In the genomic region with DNA sequence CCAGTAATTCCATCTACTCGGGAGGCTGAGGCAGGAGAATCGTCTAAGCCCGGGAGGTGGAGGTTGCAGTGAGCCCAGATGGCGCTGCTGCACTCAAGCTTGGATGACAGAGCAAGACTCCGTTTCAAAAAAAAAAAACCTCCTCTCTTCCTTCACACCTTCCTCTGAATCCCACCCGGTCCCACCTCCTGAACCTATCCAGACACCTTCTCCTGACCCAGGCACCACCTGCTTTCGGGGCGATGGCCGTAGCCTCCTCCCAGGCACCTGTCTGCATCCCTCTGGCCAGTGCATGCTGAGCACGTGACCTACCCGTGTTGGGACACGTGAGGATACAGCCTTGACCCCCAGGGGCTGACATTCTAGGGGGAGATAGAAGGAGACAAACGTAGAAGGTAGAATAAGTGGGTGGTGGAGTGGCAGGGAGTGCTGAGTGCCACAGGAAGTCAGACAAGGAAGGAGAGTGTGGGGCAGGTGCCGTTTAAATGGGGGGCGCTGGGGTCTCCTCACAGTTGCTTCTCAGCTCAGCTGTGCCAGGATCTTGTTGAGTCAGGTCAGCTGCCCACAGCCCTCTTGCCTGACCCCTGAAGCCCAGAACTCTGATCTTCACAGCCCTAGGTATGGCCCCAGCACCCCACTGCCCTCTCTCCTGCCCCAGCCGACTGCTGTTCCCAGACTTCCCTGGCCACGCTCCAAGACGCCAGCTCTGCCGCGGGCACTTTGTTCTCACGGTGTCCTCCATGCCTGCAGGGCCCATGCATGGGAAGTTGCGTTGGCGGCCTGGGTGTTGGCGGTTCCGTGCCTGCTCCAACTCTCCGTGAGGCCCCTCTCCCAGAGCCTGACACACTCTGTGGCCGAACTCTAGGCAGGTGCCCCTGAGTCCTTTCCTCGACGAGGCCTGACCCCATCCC, we compare ENCODE assay signal across 16 cellular contexts. TPM values are rescaled to one million over a fixed set of nuclear protein-coding genes. Genes with fewer than 3 reads are reported as not detected.
DNase-seq lines count a peak whose midpoint lies in the region; ATAC-seq and TF ChIP-seq lines count a peak whose summit lies in the region.
"Had no signal": no experiment of that assay in that cellular context is flagged by ENCODE, and none has a peak within 500 bp of the region (broad histone marks: within the 10 kb centered on the region; RNA-seq: fewer than 3 reads in every experiment).

No MANE protein-coding gene starts in this region.

- H3K36me3 Mint-ChIP-seq in nephron (ENCODE audit: low read depth), result no peaks in the 10 kb centered on the region

- H4K20me1 ChIP-seq in BLaER1, result peaks cover 25% of the 10 kb centered on the region; the same call in 1 of the 2 replicates

- H3K4me3 Mint-ChIP-seq in nephron, result peak overlapping the region in 1 of 3 experiments; percentile 28

- no peak overlapping the region for H3K9ac ChIP-seq in BLaER1

- H3K27me3 ChIP-seq in BLaER1, result peaks cover 27% of the 10 kb centered on the region
- peaks cover 31% of the 10 kb centered on the region for H3K27me3 ChIP-seq in adrenal gland

- H3K36me3 ChIP-seq in BLaER1, result no peaks in the 10 kb centered on the region
- H3K36me3 ChIP-seq in adrenal gland (replicated peaks in 1 of 2), result no peaks in the 10 kb centered on the region
- H3K36me3 ChIP-seq: esophagus squamous epithelium had no signal

- peak overlapping the region; percentile 42 for H3K4me2 ChIP-seq in BLaER1

- no peak overlapping the region for H3K27ac ChIP-seq in BLaER1
- no peak overlapping the region for H3K27ac ChIP-seq in adrenal gland
- H3K27ac ChIP-seq: esophagus squamous epithelium had no signal

- 60 to 67% (median 64%) methylated on average over 18 to 29 of the region's 29 CpGs for WGBS in adrenal gland, 4 donors

- H3K4me1 Mint-ChIP-seq in nephron, result no peaks in the 10 kb centered on the region

- DNase-seq in EL (peak; percentile 28), adrenal gland (peak in 5 of 7 donors; percentile 43 to 61 (median 48)), GF-D8 (lab: John Stamatoyannopoulos, UW) (no peak)
- DNase-seq: activated naive CD4-positive, alpha-beta T cell treated with Interleukin-2 at 50 U/mL for 16 hours; esophagus squamous epithelium; HCEC 1CT; NCI-H2029 treated with DMSO at 0.1 percent for 48 hours; retina; stimulated activated CD4-positive, alpha-beta T cell treated with anti-CD3 and anti-CD28 coated beads, Interleukin-4, amount 100 ng/mL, for 4 hours had no signal

- peaks cover 87% of the 10 kb centered on the region for H3K4me1 ChIP-seq in BLaER1
- peaks cover 0 to 14% of the 10 kb centered on the region in 2 donors for H3K4me1 ChIP-seq in adrenal gland (replicated peaks in 1 of 2)

- no peak for ATAC-seq in HG03457 (IDR thresholded peaks at IDR 0.05; ENCODE audit: unreplicated experiment)
- no peak for ATAC-seq in HG03095 (IDR thresholded peaks at IDR 0.05; ENCODE audit: unreplicated experiment)
- ATAC-seq in HG03469 (IDR thresholded peaks at IDR 0.05; ENCODE audit: unreplicated experiment), result no peak

- H3K9me3 ChIP-seq in BLaER1 (no peaks in the 10 kb centered on the region), adrenal gland (replicated peaks in 1 of 3) (no peaks in the 10 kb centered on the region)
- H3K9me3 ChIP-seq: esophagus squamous epithelium had no signal

- TF ChIP-seq CTCF in adrenal gland (IDR thresholded peaks at IDR 0.05) (no peak), nephron (IDR thresholded peaks at IDR 0.05; ENCODE audit: unreplicated experiment in 3 of 3) (no peak)

- H3K4me3 ChIP-seq in BLaER1, result no peak overlapping the region
- no peak overlapping the region for H3K4me3 ChIP-seq in adrenal gland
- H3K4me3 ChIP-seq: esophagus squamous epithelium had no signal

- peak overlapping the region in 2 of 3 experiments; percentile 3 to 56 for H3K27ac Mint-ChIP-seq in nephron
- H3K27ac Mint-ChIP-seq: T-helper 1 cell treated with Interleukin-12 subunit alpha and Interleukin-12 subunit beta and Interleukin-4 antibody, amounts not matched to agents 30 μg/mL and 1 μg/mL, for 36 hours had no signal

- no peak for TF ChIP-seq POLR2A in adrenal gland (IDR thresholded peaks at IDR 0.05)

- no peaks in the 10 kb centered on the region for H3K9me3 Mint-ChIP-seq in nephron
- H3K9me3 Mint-ChIP-seq: T-helper 1 cell treated with Interleukin-12 subunit alpha and Interleukin-12 subunit beta and Interleukin-4 antibody, amounts not matched to agents 30 μg/mL and 1 μg/mL, for 36 hours had no signal

- H3K27me3 Mint-ChIP-seq in nephron (ENCODE audit: low read depth), result peaks cover 20% of the 10 kb centered on the region

- intact Hi-C loops in adrenal gland (cut with DNase I), result no loop called here

RNA-seq across cellular contexts. Expression of a gene that starts 1.2 kb away (rescaled TPM):
- total RNA-seq in adrenal gland, result not detected
- polyA plus RNA-seq in adrenal gland, result not detected
- total RNA-seq: cerebellum, esophagus squamous epithelium had no signal

RNA-seq across cellular contexts. Expression of a gene that starts 4.1 kb away (rescaled TPM):
- under 1 TPM in 5 of 8 donors, not detected in 3; 0.14 to 0.54 (median 0.25) TPM for total RNA-seq in adrenal gland
- under 1 TPM in 2 of 3 donors, not detected in 1; 0.07 to 0.48 TPM for polyA plus RNA-seq in adrenal gland

RNA-seq across cellular contexts. Expression of a gene that starts 10.6 kb away (rescaled TPM):
- 100 to 1,000 TPM in 1 of 8 donors, 10 to 100 TPM in 7; 59.4 to 101 (median 80.4) TPM for total RNA-seq in adrenal gland
- polyA plus RNA-seq in adrenal gland, result 100 to 1,000 TPM in 1 of 3 donors, 10 to 100 TPM in 1, 1 to 10 TPM in 1; 8.4 to 117 (median 66.5) TPM

RNA-seq across cellular contexts. Expression of a gene that starts 22.0 kb away (rescaled TPM):
- 10 to 100 TPM; 47.5 to 91.0 (median 78.3) TPM for total RNA-seq in adrenal gland
- 100 to 1,000 TPM in 1 of 3 donors, 10 to 100 TPM in 1, 1 to 10 TPM in 1; 6.3 to 120 (median 90.3) TPM for polyA plus RNA-seq in adrenal gland

RNA-seq across cellular contexts. Expression of a gene that starts 22.5 kb away (rescaled TPM):
- 10 to 100 TPM; 22.9 to 40.2 (median 32.6) TPM for total RNA-seq in adrenal gland
- polyA plus RNA-seq in adrenal gland, result 10 to 100 TPM; 13.8 to 90.5 (median 56.2) TPM
